ENCODE assay signal across 7 cellular contexts in genomic region chrX:13167444-13168207, GRCh38.
DNase-seq lines count a peak whose midpoint lies in the region; ATAC-seq and TF ChIP-seq lines count a peak whose summit lies in the region.

No MANE protein-coding gene starts in this region.

- no peak overlapping the region for H3K4me2 ChIP-seq in Loucy (ENCODE audit: low read depth, low read length, poor library complexity, severe bottlenecking)

- no peaks in the 10 kb centered on the region for H3K36me3 ChIP-seq in Loucy (ENCODE audit: insufficient read depth, low read length)
- no peaks in the 10 kb centered on the region for H3K36me3 ChIP-seq in heart right ventricle

- H3K27ac Mint-ChIP-seq in stimulated activated naive B cell treated with anti-CD40 and anti-IgM and Interleukin-4, amounts not matched to agents 10 μg/mL and 1 μg/mL and 100 μg/mL, for 72 hours, result no peak overlapping the region

- peak overlapping the region; percentile 81 for H2AFZ ChIP-seq in Loucy (ENCODE audit: low read length)

- no peak overlapping the region for H3K9ac ChIP-seq in Loucy (ENCODE audit: low read depth, low read length, poor library complexity, severe bottlenecking)

- ATAC-seq in heart right ventricle, result peak; percentile 74 to 96 (median 88)
- ATAC-seq in stimulated activated naive B cell treated with anti-CD40 and anti-IgM and Interleukin-4, amounts not matched to agents 10 μg/mL and 1 μg/mL and 100 μg/mL, for 72 hours (replicated peaks), result peak; percentile 34 to 76
- no peak for ATAC-seq in GM21447 (IDR thresholded peaks at IDR 0.05; ENCODE audit: unreplicated experiment)
- no peak for ATAC-seq in HG03135 (IDR thresholded peaks at IDR 0.05; ENCODE audit: unreplicated experiment)

- intact Hi-C loops in heart right ventricle (cut with DNase I), result loop anchor here in 3 of 10 donors (5.0 to 10.0 kb wide), 4 partner anchors 47 to 193 kb away; partner anchors contain the start of gene TMSB4X (in 1 of the 3)

- no peaks in the 10 kb centered on the region for H3F3A ChIP-seq in Loucy (ENCODE audit: low read depth)

- DNase-seq in activated CD4-positive, alpha-beta T cell treated with anti-CD3 and anti-CD28 coated beads for 48 hours, result peak; percentile 33
- DNase-seq in heart right ventricle, result peak in 1 of 2 donors; percentile 45
- no peak for DNase-seq in stimulated activated naive B cell treated with anti-CD40 and anti-IgM and Interleukin-4, amounts not matched to agents 10 μg/mL and 1 μg/mL and 100 μg/mL, for 72 hours
- DNase-seq in stimulated activated CD8-positive, alpha-beta memory T cell treated with anti-CD3 and anti-CD28 coated beads, Interleukin-4, amount 100 ng/mL, for 48 hours, result no peak

- no peaks in the 10 kb centered on the region for H3K9me3 ChIP-seq in Loucy (ENCODE audit: insufficient read depth, low read depth, low read length)
- H3K9me3 ChIP-seq in heart right ventricle, result no peaks in the 10 kb centered on the region

- peak overlapping the region in 1 of 2 donors; percentile 7 for H3K4me3 Mint-ChIP-seq in stimulated activated naive B cell treated with anti-CD40 and anti-IgM and Interleukin-4, amounts not matched to agents 10 μg/mL and 1 μg/mL and 100 μg/mL, for 72 hours

- peaks cover 14 to 18% of the 10 kb centered on the region in 2 donors for H3K4me1 Mint-ChIP-seq in stimulated activated naive B cell treated with anti-CD40 and anti-IgM and Interleukin-4, amounts not matched to agents 10 μg/mL and 1 μg/mL and 100 μg/mL, for 72 hours

- peak overlapping the region; percentile 50 to 88 (median 74) for H3K27ac ChIP-seq in heart right ventricle

- H3K27me3 ChIP-seq in Loucy (ENCODE audit: insufficient read depth, low read length, poor library complexity, severe bottlenecking), result no peaks in the 10 kb centered on the region
- peaks cover 0 to 17% (median 0%) of the 10 kb centered on the region in 7 donors for H3K27me3 ChIP-seq in heart right ventricle

- peaks cover 0 to 23% of the 10 kb centered on the region in 2 donors for H3K27me3 Mint-ChIP-seq in stimulated activated naive B cell treated with anti-CD40 and anti-IgM and Interleukin-4, amounts not matched to agents 10 μg/mL and 1 μg/mL and 100 μg/mL, for 72 hours

- peaks cover 8% of the 10 kb centered on the region for H3K4me1 ChIP-seq in Loucy (ENCODE audit: insufficient read depth, low read length, poor library complexity, severe bottlenecking)
- peaks cover 2 to 47% (median 16%) of the 10 kb centered on the region in 9 donors for H3K4me1 ChIP-seq in heart right ventricle

- peaks cover 3 to 5% of the 10 kb centered on the region in 2 donors for H3K36me3 Mint-ChIP-seq in stimulated activated naive B cell treated with anti-CD40 and anti-IgM and Interleukin-4, amounts not matched to agents 10 μg/mL and 1 μg/mL and 100 μg/mL, for 72 hours

- no peaks in the 10 kb centered on the region for H4K20me1 ChIP-seq in Loucy (ENCODE audit: insufficient read depth, low read length, poor library complexity, severe bottlenecking)

- WGBS in heart right ventricle, 2 donors, result 30 to 57% methylated on average over 9 of the region's 9 CpGs

- H3K4me3 ChIP-seq in Loucy (ENCODE audit: low read length, poor library complexity, severe bottlenecking), result no peak overlapping the region
- no peak overlapping the region for H3K4me3 ChIP-seq in heart right ventricle

- H3K9me3 Mint-ChIP-seq in stimulated activated naive B cell treated with anti-CD40 and anti-IgM and Interleukin-4, amounts not matched to agents 10 μg/mL and 1 μg/mL and 100 μg/mL, for 72 hours, result peaks cover 2 to 7% of the 10 kb centered on the region in 2 donors

- H3K79me2 ChIP-seq in Loucy (ENCODE audit: insufficient read depth, low read length), result no peaks in the 10 kb centered on the region

- no peak for TF ChIP-seq CTCF in Loucy (conservative IDR thresholded peaks at IDR 0.05; ENCODE audit: low read length)
- no peak for TF ChIP-seq CTCF in heart right ventricle (IDR thresholded peaks at IDR 0.05)

- no peaks in the 10 kb centered on the region for H3K9me2 ChIP-seq in Loucy (replicated peaks; ENCODE audit: low read depth, low read length)

Comparison
In these comparisons a context has a peak if more than half of its experiments do, and no peak if none do; other contexts are left out.
1. ATAC-seq: peak in heart right ventricle (8 of 8) and stimulated activated naive B cell treated with anti-CD40 and anti-IgM and Interleukin-4, amounts not matched to agents 10 μg/mL and 1 μg/mL and 100 μg/mL, for 72 hours (2 of 2); none in GM21447 (single experiment) and HG03135 (single experiment).